ENCODE assay signal across 1 cellular context in genomic region chr1:217907504-217907903, GRCh38.
TF ChIP-seq lines count a peak whose summit lies in the region.

No MANE protein-coding gene starts in this region.

TF ChIP-seq in HepG2, 621 proteins besides CTCF, POLR2A, EP300 and RAD21 (continued from another document):
- TF ChIP-seq, protein P1, sequence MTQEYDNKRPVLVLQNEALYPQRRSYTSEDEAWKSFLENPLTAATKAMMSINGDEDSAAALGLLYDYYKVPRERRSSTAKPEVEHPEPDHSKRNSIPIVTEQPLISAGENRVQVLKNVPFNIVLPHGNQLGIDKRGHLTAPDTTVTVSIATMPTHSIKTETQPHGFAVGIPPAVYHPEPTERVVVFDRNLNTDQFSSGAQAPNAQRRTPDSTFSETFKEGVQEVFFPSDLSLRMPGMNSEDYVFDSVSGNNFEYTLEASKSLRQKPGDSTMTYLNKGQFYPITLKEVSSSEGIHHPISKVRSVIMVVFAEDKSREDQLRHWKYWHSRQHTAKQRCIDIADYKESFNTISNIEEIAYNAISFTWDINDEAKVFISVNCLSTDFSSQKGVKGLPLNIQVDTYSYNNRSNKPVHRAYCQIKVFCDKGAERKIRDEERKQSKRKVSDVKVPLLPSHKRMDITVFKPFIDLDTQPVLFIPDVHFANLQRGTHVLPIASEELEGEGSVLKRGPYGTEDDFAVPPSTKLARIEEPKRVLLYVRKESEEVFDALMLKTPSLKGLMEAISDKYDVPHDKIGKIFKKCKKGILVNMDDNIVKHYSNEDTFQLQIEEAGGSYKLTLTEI (CRISPR knock-in tag; conservative IDR thresholded peaks at IDR 0.05): no peak
- TF ChIP-seq ZFP37 (CRISPR knock-in tag; IDR thresholded peaks at IDR 0.05; ENCODE audit: borderline replicate concordance) (no peak), ARHGAP35 (CRISPR knock-in tag; IDR thresholded peaks at IDR 0.05; ENCODE audit: borderline replicate concordance) (no peak)
